Comparison of ENCODE assay signal across 19 cellular contexts in genomic region chr4:189850239-189850856, GRCh38.
A peak's percentile ranks its signal among the peaks of the same experiment; 100 is the strongest.
DNase-seq lines count a peak whose midpoint lies in the region; ATAC-seq and TF ChIP-seq lines count a peak whose summit lies in the region.
"Had no signal": no experiment of that assay in that cellular context is flagged by ENCODE, and none has a peak within 500 bp of the region (broad histone marks: within the 10 kb centered on the region; RNA-seq: fewer than 3 reads in every experiment).

No MANE protein-coding gene starts in this region.

- no peak overlapping the region for H3K4me3 ChIP-seq in GM23248
- H3K4me3 ChIP-seq: HAP-1, SK-N-MC had no signal

- no peak overlapping the region for H3K4me2 ChIP-seq in GM23248 (ENCODE audit: unreplicated experiment)

- peak; percentile 92 for ATAC-seq in GM18909 (IDR thresholded peaks at IDR 0.05; ENCODE audit: poor library complexity, unreplicated experiment)
- ATAC-seq in GM19467 (IDR thresholded peaks at IDR 0.05; ENCODE audit: unreplicated experiment), result peak; percentile 67
- peak; percentile 67 for ATAC-seq in HG02938 (IDR thresholded peaks at IDR 0.05; ENCODE audit: unreplicated experiment)
- ATAC-seq: CD8-positive, alpha-beta T cell had no signal

- H3K79me2 ChIP-seq in GM23248 (ENCODE audit: insufficient read depth), result no peaks in the 10 kb centered on the region

- no peak overlapping the region for H3K27ac ChIP-seq in GM23248
- H3K27ac ChIP-seq: SK-N-MC had no signal

- no peaks in the 10 kb centered on the region for H3K4me1 ChIP-seq in GM23248 (ENCODE audit: insufficient read depth)
- H3K4me1 ChIP-seq: HAP-1 had no signal

- in situ Hi-C loops in GM23248 (cut with MboI), result no loop called here

- H3K36me3 ChIP-seq in GM23248 (ENCODE audit: low read depth), result no peaks in the 10 kb centered on the region
- H3K36me3 ChIP-seq: HAP-1 had no signal

- no peak for DNase-seq in GM23248
- DNase-seq in stimulated activated CD8-positive, alpha-beta memory T cell treated with anti-CD3 and anti-CD28 coated beads, Interleukin-4, amount 100 ng/mL, for 48 hours, result no peak
- DNase-seq in erythroblast (lab: John Stamatoyannopoulos, UW), result no peak
- no peak for DNase-seq in AG08395 (ENCODE audit: low spot score)
- DNase-seq: CD8-positive, alpha-beta T cell; DND-41; GDM1; IMR-90; Kasumi-1; NCI-H187 treated with DMSO at 0.1 percent for 48 hours; NCI-H2171; NCI-H446 treated with DMSO at 0.1 percent for 48 hours; NCI-H774; T-helper 1 cell had no signal

- no peaks in the 10 kb centered on the region for H3K9me3 ChIP-seq in GM23248 (ENCODE audit: low read depth)
- H3K9me3 ChIP-seq: HAP-1 had no signal

- H3K27me3 ChIP-seq in GM23248 (replicated peaks; ENCODE audit: insufficient read depth), result no peaks in the 10 kb centered on the region

- no peak overlapping the region for H3K9ac ChIP-seq in GM23248

- H3K9me2 ChIP-seq in GM23248 (ENCODE audit: insufficient read depth), result no peaks in the 10 kb centered on the region

- no peaks in the 10 kb centered on the region for H4K20me1 ChIP-seq in GM23248 (ENCODE audit: insufficient read depth)

- H3F3A ChIP-seq in GM23248 (ENCODE audit: insufficient read depth), result 0 out of 2 replicates have a peak, but pooled peaks cover 4% of the 10 kb centered on the region

- no peak overlapping the region for H2AFZ ChIP-seq in GM23248

- no peak for TF ChIP-seq POLR2A in erythroblast (IDR thresholded peaks at IDR 0.05; ENCODE audit: low read length)

- WGBS in GM23248 (ENCODE audit: low coverage in 1 of 2, low lambda C conversion rate in 2 of 2, missing lambda C conversion rate in 2 of 2), 2 experiments, result 21 to 23% methylated on average over 3 of the region's 3 CpGs
